ENCODE assay signal across 25 cellular contexts in the genomic region with DNA sequence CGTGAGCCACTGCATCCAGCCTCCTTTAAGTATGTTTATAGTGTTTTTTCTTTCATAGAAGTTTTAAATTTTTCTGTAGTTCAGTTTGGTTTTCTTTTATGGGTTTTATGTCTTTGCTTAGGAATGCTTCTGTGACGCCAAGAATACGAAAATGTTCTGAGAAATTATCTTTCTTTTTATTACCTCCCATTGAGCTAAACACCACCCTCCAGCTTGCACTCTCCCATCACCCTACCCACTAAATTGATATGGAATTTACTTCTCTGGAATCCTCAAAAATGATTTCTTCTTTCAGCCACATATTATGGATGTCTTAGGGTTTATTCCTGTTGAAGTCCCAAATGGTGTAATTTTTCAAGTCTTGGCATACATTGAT. TPM values are rescaled to one million over a fixed set of nuclear protein-coding genes. Genes with fewer than 3 reads are reported as not detected.
DNase-seq lines count a peak whose midpoint lies in the region; ATAC-seq and TF ChIP-seq lines count a peak whose summit lies in the region.
"Had no signal": no experiment of that assay in that cellular context is flagged by ENCODE, and none has a peak within 500 bp of the region (broad histone marks: within the 10 kb centered on the region; RNA-seq: fewer than 3 reads in every experiment).

No MANE protein-coding gene starts in this region.

- no peak overlapping the region for H3K4me3 Mint-ChIP-seq in chondrocyte (ENCODE audit: unreplicated experiment)
- no peak overlapping the region for H3K4me3 Mint-ChIP-seq in mesothelial cell of epicardium
- H3K4me3 Mint-ChIP-seq: B cell had no signal

- no peaks in the 10 kb centered on the region for H3K9me3 Mint-ChIP-seq in chondrocyte (ENCODE audit: low read depth)
- peaks cover 4% of the 10 kb centered on the region for H3K9me3 Mint-ChIP-seq in mesothelial cell of epicardium

- H3K27me3 ChIP-seq in BJ (ENCODE audit: control insufficient read depth, insufficient read depth, low read length): no peaks in the 10 kb centered on the region
- no peaks in the 10 kb centered on the region for H3K27me3 ChIP-seq in PC-9 (ENCODE audit: insufficient read depth, low read depth)
- no peaks in the 10 kb centered on the region for H3K27me3 ChIP-seq in gastroesophageal sphincter
- H3K27me3 ChIP-seq: colonic mucosa, stomach had no signal

- CTCF ChIA-PET in BJ (lab: Yijun Ruan, JAX): interaction anchor here (0.6 kb wide), 2 partner anchors 62 to 785 kb away, joined by 3 read pairs; no protein-coding TSS in a partner anchor
- CTCF ChIA-PET in PC-9 (lab: Charles Lee): interaction anchor here (0.7 kb wide), 1 partner anchor 42 kb away, joined by 4 read pairs; no protein-coding TSS in a partner anchor

- H3K27me3 Mint-ChIP-seq in chondrocyte (ENCODE audit: low read depth) (no peaks in the 10 kb centered on the region), mesothelial cell of epicardium (ENCODE audit: low read depth) (no peaks in the 10 kb centered on the region)
- H3K27me3 Mint-ChIP-seq: B cell had no signal

- DNase-seq in BJ (ENCODE audit: low read depth) (peak; percentile 56), PC-9 (no peak), chondrocyte (ENCODE audit: low spot score) (no peak), mesothelial cell of epicardium (ENCODE audit: low spot score in 2 of 2, unreplicated experiment in 2 of 2) (no peak), NCI-H345 (lab: John Stamatoyannopoulos, UW) (no peak), NCI-H2081 treated with DMSO at 0.1 percent for 48 hours (lab: John Stamatoyannopoulos, UW) (no peak)
- no peak for DNase-seq in central memory CD4-positive, alpha-beta T cell
- DNase-seq: activated CD4-positive, alpha-beta T cell treated with anti-CD3 and anti-CD28 coated beads for 48 hours; activated CD8-positive, alpha-beta memory T cell treated with anti-CD3 and anti-CD28 coated beads, Interleukin-2, amount 50 U/mL, for 48 hours; aorta; colonic mucosa; COR-L47; DND-41; foreskin melanocyte; hypothalamus; islet precursor cell; lower lobe of right lung; NCI-H1417 treated with DMSO at 0.1 percent for 48 hours; NCI-H526 treated with DMSO at 0.1 percent for 48 hours; nucleus accumbens; stimulated activated CD4-positive, alpha-beta T cell treated with anti-CD3 and anti-CD28 coated beads, Interleukin-12 subunit alpha, Interleukin-12 subunit beta, amount 100 ng/mL, for 4 hours; stomach; trophoblast cell had no signal

- H3K9me2 ChIP-seq in PC-9 (ENCODE audit: insufficient read depth): no peaks in the 10 kb centered on the region

- peak overlapping the region; percentile 90 for H3K27ac Mint-ChIP-seq in chondrocyte (ENCODE audit: unreplicated experiment)
- H3K27ac Mint-ChIP-seq in mesothelial cell of epicardium: peak overlapping the region; percentile 9
- H3K27ac Mint-ChIP-seq: B cell had no signal

- peaks cover 18% of the 10 kb centered on the region for H4K20me1 ChIP-seq in PC-9 (ENCODE audit: insufficient read depth)

- peaks cover 59% of the 10 kb centered on the region for H3K4me1 ChIP-seq in PC-9 (replicated peaks; ENCODE audit: insufficient read depth)
- peaks cover 0 to 49% (median 2%) of the 10 kb centered on the region in 3 donors for H3K4me1 ChIP-seq in gastroesophageal sphincter

- H3K27ac ChIP-seq in PC-9: peak overlapping the region; percentile 68
- no peak overlapping the region for H3K27ac ChIP-seq in gastroesophageal sphincter
- H3K27ac ChIP-seq: colonic mucosa, lower lobe of right lung, stomach had no signal

- peaks cover 100% of the 10 kb centered on the region for H3K79me2 ChIP-seq in PC-9 (ENCODE audit: low read depth)

- no peak overlapping the region for H2AFZ ChIP-seq in PC-9

- BruUV-seq in PC-9 (replicated peaks; lab: Mats Ljungman, UMichigan): TSS peak; percentile 64

- no peaks in the 10 kb centered on the region for H3K36me3 Mint-ChIP-seq in chondrocyte (ENCODE audit: low read depth)
- H3K36me3 Mint-ChIP-seq in mesothelial cell of epicardium: peaks cover 3% of the 10 kb centered on the region

- peaks cover 25% of the 10 kb centered on the region for H3F3A ChIP-seq in PC-9 (ENCODE audit: insufficient read depth, low read depth)

- H3K9me3 ChIP-seq in PC-9 (ENCODE audit: insufficient read depth, low read depth) (no peaks in the 10 kb centered on the region), gastroesophageal sphincter (no peaks in the 10 kb centered on the region)
- H3K9me3 ChIP-seq: colonic mucosa, lower lobe of right lung, stomach had no signal

- TF ChIP-seq EP300 in gastroesophageal sphincter (IDR thresholded peaks at IDR 0.05): no peak

- ATAC-seq in gastroesophageal sphincter: no peak
- ATAC-seq: lower lobe of right lung had no signal

- TF ChIP-seq CTCF in BJ (IDR thresholded peaks at IDR 0.05; ENCODE audit: insufficient read depth, low read depth, low read length) (no peak), PC-9 (conservative IDR thresholded peaks at IDR 0.05) (no peak), chondrocyte (IDR thresholded peaks at IDR 0.05) (no peak), mesothelial cell of epicardium (IDR thresholded peaks at IDR 0.05; ENCODE audit: unreplicated experiment) (no peak), gastroesophageal sphincter (IDR thresholded peaks at IDR 0.05) (no peak)

- no peak for TF ChIP-seq POLR2A in gastroesophageal sphincter (IDR thresholded peaks at IDR 0.05)

- H3K4me3 ChIP-seq in BJ (ENCODE audit: low read depth, low read length) (no peak overlapping the region), PC-9 (peak overlapping the region; percentile 24; the same call in 1 of the 2 replicates), gastroesophageal sphincter (no peak overlapping the region)
- H3K4me3 ChIP-seq: colonic mucosa, lower lobe of right lung, stomach had no signal

- 82 to 87% methylated on average over 3 of the region's 3 CpGs for WGBS in gastroesophageal sphincter (ENCODE audit: low coverage in 1 of 2), 2 donors

- intact Hi-C loops in PC-9 (cut with micrococcal nuclease; ENCODE audit: unreplicated experiment): loop anchor here (1.0 to 5.0 kb wide), 3 partner anchors 35 to 507 kb away; no protein-coding TSS in a partner anchor

- peak overlapping the region; percentile 43 for H3K4me2 ChIP-seq in PC-9

- H3K36me3 ChIP-seq in BJ (ENCODE audit: control insufficient read depth, insufficient read depth, low read length): no peaks in the 10 kb centered on the region
- 0 out of 2 replicates have a peak, but pooled peaks cover 12% of the 10 kb centered on the region for H3K36me3 ChIP-seq in PC-9 (ENCODE audit: low read depth)
- H3K36me3 ChIP-seq in gastroesophageal sphincter: no peaks in the 10 kb centered on the region
- H3K36me3 ChIP-seq: colonic mucosa, lower lobe of right lung, stomach had no signal

- H3K4me1 Mint-ChIP-seq in chondrocyte (ENCODE audit: low read depth): peaks cover 60% of the 10 kb centered on the region
- H3K4me1 Mint-ChIP-seq in mesothelial cell of epicardium: peaks cover 36% of the 10 kb centered on the region

- POLR2A ChIA-PET in BJ (lab: Charles Lee): no interaction called here
- POLR2A ChIA-PET in PC-9 (lab: Charles Lee; ENCODE audit: unreplicated experiment): interaction anchor here (0.8 kb wide), 1 partner anchor 540 kb away, joined by 11 read pairs; no protein-coding TSS in a partner anchor

RNA-seq across cellular contexts. Expression of gene JARID2, which starts 38.1 kb away (rescaled TPM):
- 5.3 and 6.1 TPM in 2 replicates for polyA plus RNA-seq in BJ (2011; rRNA removed)
- polyA minus RNA-seq in BJ (2011; rRNA and poly(A)+ RNA removed): 6.3 and 7.6 TPM in 2 replicates
- total RNA-seq in PC-9 (2021) (31.1 and 35.0 TPM in 2 replicates), chondrocyte (7.7 to 10.2 TPM (median 9.9 TPM) in 3 replicates), mesothelial cell of epicardium (35.2 to 36.3 TPM (median 35.3 TPM) in 3 replicates), gastroesophageal sphincter (10 to 100 TPM in 1 of 4 donors, 1 to 10 TPM in 3; 6.8 to 12.3 (median 8.5) TPM)
